Comparison of ENCODE assay signal across 8 cellular contexts in the genomic region with DNA sequence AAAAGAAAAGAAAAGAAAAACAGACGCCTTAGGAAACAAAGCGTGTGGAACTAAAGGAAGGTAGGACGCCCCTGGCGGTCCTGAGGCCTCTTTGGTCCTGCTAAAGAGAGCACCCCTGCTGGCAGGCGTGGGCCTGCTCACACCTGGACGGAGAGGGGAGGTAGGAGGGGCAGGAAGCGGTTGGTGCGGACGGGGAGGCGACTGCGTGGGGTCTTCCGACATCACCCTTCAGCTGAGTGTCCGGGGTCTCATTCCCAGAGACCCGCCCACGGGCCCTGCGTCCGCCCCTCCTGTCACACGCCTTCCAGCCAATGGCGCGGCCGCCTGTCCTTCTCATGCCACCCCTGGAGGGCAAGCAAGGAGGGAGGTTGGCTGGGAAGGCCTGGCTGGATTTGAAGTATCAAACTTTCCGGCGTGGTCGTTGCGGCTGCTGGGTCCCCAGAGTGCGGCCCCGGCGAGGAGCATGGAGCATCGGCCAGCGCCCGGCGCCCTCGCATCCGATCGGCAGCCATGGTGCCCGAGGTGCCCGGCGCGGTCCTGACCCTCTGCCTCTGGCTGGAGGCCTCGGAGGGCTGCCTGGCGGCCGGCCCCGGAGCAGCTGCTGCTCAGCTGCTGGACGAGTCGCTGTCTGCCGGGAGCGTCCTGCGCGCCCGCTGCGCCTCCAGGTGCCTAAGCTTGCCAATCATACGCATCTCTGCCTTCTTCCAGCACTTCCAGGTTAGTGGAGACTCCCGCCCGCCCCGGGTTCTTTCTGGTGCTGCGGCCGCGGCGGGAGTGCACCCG. TPM values are rescaled to one million over a fixed set of nuclear protein-coding genes. Genes with fewer than 3 reads are reported as not detected.
DNase-seq lines count a peak whose midpoint lies in the region; ATAC-seq, FAIRE-seq and TF ChIP-seq lines count a peak whose summit lies in the region.

No MANE protein-coding gene starts in this region.

- H3K9me3 Mint-ChIP-seq in activated CD8-positive, alpha-beta T cell treated with anti-CD3 and anti-CD28 coated beads for 36 hours: no peaks in the 10 kb centered on the region

- no peak for FAIRE-seq in RCC 7860 (lab: Jason Lieb, UNC)

- ATAC-seq in HG02973 (IDR thresholded peaks at IDR 0.05; ENCODE audit: unreplicated experiment): peak; percentile 94
- peak; percentile 93 for ATAC-seq in activated CD8-positive, alpha-beta T cell treated with anti-CD3 and anti-CD28 coated beads for 36 hours
- no peak for ATAC-seq in HG03135 (IDR thresholded peaks at IDR 0.05; ENCODE audit: unreplicated experiment)
- ATAC-seq in GM18511 (IDR thresholded peaks at IDR 0.05; ENCODE audit: unreplicated experiment): no peak

- H3K36me3 Mint-ChIP-seq in activated CD8-positive, alpha-beta T cell treated with anti-CD3 and anti-CD28 coated beads for 36 hours (ENCODE audit: low read depth): no peaks in the 10 kb centered on the region

- peak overlapping the region; percentile 72 for H3K4me3 Mint-ChIP-seq in activated CD8-positive, alpha-beta T cell treated with anti-CD3 and anti-CD28 coated beads for 36 hours

- peak overlapping the region; percentile 79 for H3K27ac Mint-ChIP-seq in activated CD8-positive, alpha-beta T cell treated with anti-CD3 and anti-CD28 coated beads for 36 hours

- no peaks in the 10 kb centered on the region for H3K27me3 Mint-ChIP-seq in activated CD8-positive, alpha-beta T cell treated with anti-CD3 and anti-CD28 coated beads for 36 hours

- H3K4me1 Mint-ChIP-seq in activated CD8-positive, alpha-beta T cell treated with anti-CD3 and anti-CD28 coated beads for 36 hours (ENCODE audit: low read depth): peaks cover 15% of the 10 kb centered on the region

- intact Hi-C loops in activated CD8-positive, alpha-beta T cell treated with anti-CD3 and anti-CD28 coated beads for 36 hours (cut with micrococcal nuclease): no loop called here

- POLR2A ChIA-PET in activated CD8-positive, alpha-beta T cell treated with anti-CD3 and anti-CD28 coated beads for 36 hours (lab: Charles Lee): interaction anchor here (0.9 kb wide), 1 partner anchor 48 kb away, joined by 4 read pairs; a partner anchor contains a TSS

- TF ChIP-seq CTCF in activated CD8-positive, alpha-beta T cell treated with anti-CD3 and anti-CD28 coated beads for 36 hours (IDR thresholded peaks at IDR 0.05): peak; percentile 49

- CTCF ChIA-PET in activated CD8-positive, alpha-beta T cell treated with anti-CD3 and anti-CD28 coated beads for 36 hours (lab: Charles Lee): interaction anchor here (0.9 kb wide), 1 partner anchor 14 kb away, joined by 3 read pairs; no protein-coding TSS in a partner anchor

- DNase-seq in COR-L47 (lab: John Stamatoyannopoulos, UW) (peak; percentile 21), medulla oblongata (ENCODE audit: extremely low spot score) (peak; percentile 9), HuH-7 (ENCODE audit: low spot score) (no peak), RCC 7860 (ENCODE audit: low spot score) (no peak)
- peak; percentile 71 for DNase-seq in activated CD8-positive, alpha-beta T cell treated with anti-CD3 and anti-CD28 coated beads for 36 hours

RNA-seq across cellular contexts. Expression of a gene that starts 47.8 kb away (rescaled TPM):
- total RNA-seq in activated CD8-positive, alpha-beta T cell treated with anti-CD3 and anti-CD28 coated beads for 36 hours: 1 to 10 TPM; 1.4 to 1.6 TPM

Comparison
In these comparisons a context has a peak if more than half of its experiments do, and no peak if none do; other contexts are left out.
1. DNase-seq: peak in COR-L47 (single experiment), activated CD8-positive, alpha-beta T cell treated with anti-CD3 and anti-CD28 coated beads for 36 hours (single experiment) and medulla oblongata (single experiment); none in HuH-7 (single experiment) and RCC 7860 (single experiment).
2. ATAC-seq: peak in HG02973 (single experiment) and activated CD8-positive, alpha-beta T cell treated with anti-CD3 and anti-CD28 coated beads for 36 hours (single experiment); none in HG03135 (single experiment) and GM18511 (single experiment).